20 cellular contexts compared by ENCODE assay signal in the genomic region with DNA sequence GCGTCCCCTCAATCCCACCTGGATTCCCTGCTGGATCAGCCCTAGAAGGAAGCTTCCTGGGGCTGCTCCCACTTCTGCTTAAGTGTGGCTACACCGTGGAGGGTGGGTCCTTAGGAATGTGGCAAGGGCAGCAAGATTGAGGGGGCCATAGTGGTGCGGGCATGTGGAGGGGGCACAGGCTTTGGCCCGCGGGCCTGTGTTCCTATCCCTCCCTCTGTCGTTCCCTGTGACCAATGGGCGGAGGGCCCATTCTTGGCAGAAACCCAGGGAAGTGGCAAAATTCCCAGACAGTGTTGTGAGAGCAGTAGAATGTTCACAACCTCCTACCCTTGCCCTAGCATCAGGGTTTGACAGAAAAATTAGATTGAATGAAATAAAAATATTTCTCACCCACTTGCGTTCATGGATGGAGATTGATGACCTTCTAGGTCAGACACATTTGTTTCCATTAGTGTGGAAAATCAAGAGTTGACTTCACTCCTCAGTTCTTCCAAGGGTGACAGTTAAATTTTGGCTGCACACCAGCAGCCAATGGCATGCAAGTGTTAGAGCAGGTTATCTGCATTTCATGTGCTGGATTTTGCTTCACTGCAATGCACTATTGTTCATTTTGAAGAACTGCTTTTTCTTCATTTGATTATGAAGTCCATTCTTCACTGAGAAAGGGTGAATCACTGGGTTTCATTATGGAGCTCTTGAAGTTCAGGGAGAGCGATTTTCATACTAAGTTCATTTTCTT. TPM values are rescaled to one million over a fixed set of nuclear protein-coding genes. Genes with fewer than 3 reads are reported as not detected.
A peak's percentile ranks its signal among the peaks of the same experiment; 100 is the strongest.
DNase-seq lines count a peak whose midpoint lies in the region; ATAC-seq and TF ChIP-seq lines count a peak whose summit lies in the region.
"Had no signal": no experiment of that assay in that cellular context is flagged by ENCODE, and none has a peak within 500 bp of the region (broad histone marks: within the 10 kb centered on the region; RNA-seq: fewer than 3 reads in every experiment).

No MANE protein-coding gene starts in this region.

- ATAC-seq in left ventricle myocardium superior = peak; percentile 68
- ATAC-seq: HCT116 had no signal

- no peak overlapping the region for H3K27ac ChIP-seq in colonic mucosa
- no peak overlapping the region for H3K27ac ChIP-seq in breast epithelium

- H3K27me3 ChIP-seq in colonic mucosa = no peaks in the 10 kb centered on the region
- no peaks in the 10 kb centered on the region for H3K27me3 ChIP-seq in breast epithelium
- H3K27me3 ChIP-seq: BE2C had no signal

- no peaks in the 10 kb centered on the region for H3K36me3 ChIP-seq in colonic mucosa
- no peaks in the 10 kb centered on the region for H3K36me3 ChIP-seq in breast epithelium
- H3K36me3 ChIP-seq: BE2C had no signal

- H3K4me3 ChIP-seq in fibroblast of pulmonary artery (replicated peaks; ENCODE audit: low read depth, low read length) = no peak overlapping the region
- no peak overlapping the region for H3K4me3 ChIP-seq in colonic mucosa
- H3K4me3 ChIP-seq in breast epithelium = no peak overlapping the region

- intact Hi-C loops in left ventricle myocardium superior (cut with micrococcal nuclease) = no loop called here
- intact Hi-C loops in colonic mucosa (cut with DNase I) = no loop called here
- intact Hi-C loops in breast epithelium (cut with DNase I; ENCODE audit: low total_unique reads) = no loop called here

- H3K4me1 ChIP-seq in colonic mucosa = no peaks in the 10 kb centered on the region
- no peaks in the 10 kb centered on the region for H3K4me1 ChIP-seq in breast epithelium
- H3K4me1 ChIP-seq: BE2C had no signal

- DNase-seq in Ammon's horn (ENCODE audit: low spot score) (peak; percentile 15), fibroblast of pulmonary artery (ENCODE audit: low read depth) (peak; percentile 45), left ventricle myocardium superior (peak; percentile 44), pons (ENCODE audit: low spot score) (peak; percentile 17), colonic mucosa (no peak), breast epithelium (ENCODE audit: low spot score in 2 of 2) (no peak)
- no peak for DNase-seq in activated CD4-positive, alpha-beta T cell treated with anti-CD3 and anti-CD28 coated beads, Interleukin-2, amount 50 U/mL, for 4 hours
- no peak for DNase-seq in activated naive CD4-positive, alpha-beta T cell (lab: John Stamatoyannopoulos, UW)
- DNase-seq: BE2C; DMS53; GF-D8; KBM-7; MM.1S; NCI-H1048; NCI-H1436; NCI-H1930; NCI-H510A; NCI-H774; NK-92 treated with Interleukin-12 subunit alpha and Interleukin-12 subunit beta, amount 100 ng/mL, for 24 hours had no signal

- H3K9me3 ChIP-seq in colonic mucosa (no peaks in the 10 kb centered on the region), breast epithelium (no peaks in the 10 kb centered on the region)
- H3K9me3 ChIP-seq: BE2C had no signal

- no peak for TF ChIP-seq POLR2A in breast epithelium (IDR thresholded peaks at IDR 0.05)

- no peak overlapping the region for H3K9ac ChIP-seq in colonic mucosa (ENCODE audit: low read depth in 2 of 2, low read length in 2 of 2)

- TF ChIP-seq CTCF in fibroblast of pulmonary artery (IDR thresholded peaks at IDR 0.05; ENCODE audit: low read length, missing control alignments) (no peak), colonic mucosa (IDR thresholded peaks at IDR 0.05) (no peak), breast epithelium (IDR thresholded peaks at IDR 0.05) (no peak)

RNA-seq across cellular contexts. Expression of gene AHI1, which starts 49.3 kb away (rescaled TPM):
- total RNA-seq in left ventricle myocardium superior (7.9 TPM), colonic mucosa (10 to 100 TPM; 21.0 to 25.5 TPM), breast epithelium (10 to 100 TPM; 23.5 to 62.2 (median 49.8) TPM)

Comparison
In these comparisons a context has a peak if more than half of its experiments do, and no peak if none do; other contexts are left out.
1. DNase-seq: peak in Ammon's horn (single experiment), fibroblast of pulmonary artery (single experiment), left ventricle myocardium superior (single experiment) and pons (single experiment); none in colonic mucosa (single experiment), activated CD4-positive, alpha-beta T cell treated with anti-CD3 and anti-CD28 coated beads, Interleukin-2, amount 50 U/mL, for 4 hours (0 of 2), activated naive CD4-positive, alpha-beta T cell (0 of 4) and breast epithelium (0 of 2).